Comparison of ENCODE assay signal across 24 cellular contexts in the genomic region with DNA sequence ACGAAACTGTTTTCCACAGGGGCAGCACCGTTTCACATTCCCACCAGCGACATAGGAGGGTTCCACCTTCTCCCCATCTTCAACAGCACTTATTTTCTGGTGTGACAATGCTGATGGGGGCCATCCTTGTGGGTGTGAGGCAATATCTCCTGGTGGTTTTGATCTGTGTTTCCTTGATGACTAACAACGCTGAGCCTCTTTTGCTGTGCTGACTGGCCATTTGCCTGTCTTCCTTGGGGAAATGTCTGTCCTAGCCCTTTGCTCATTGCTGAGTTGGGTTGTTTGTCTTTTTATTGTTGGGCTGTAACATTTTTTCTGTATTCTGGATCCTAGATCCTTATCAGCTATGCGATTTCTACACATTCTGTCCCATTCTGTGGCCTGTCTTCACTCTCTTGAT.
DNase-seq lines count a peak whose midpoint lies in the region; ATAC-seq and TF ChIP-seq lines count a peak whose summit lies in the region.
"Had no signal": no experiment of that assay in that cellular context is flagged by ENCODE, and none has a peak within 500 bp of the region (broad histone marks: within the 10 kb centered on the region; RNA-seq: fewer than 3 reads in every experiment).

No MANE protein-coding gene starts in this region.

- no peak overlapping the region for H3K4me3 ChIP-seq in NB4 (ENCODE audit: low read depth, low read length)
- H3K4me3 ChIP-seq: cardiac muscle cell, HAP-1, prostate gland, thyroid gland had no signal

- peak; percentile 49 for DNase-seq in AG08395 (ENCODE audit: low spot score)
- DNase-seq in GM04503 (ENCODE audit: low read depth): peak; percentile 19
- peak; percentile 82 for DNase-seq in NB4 (ENCODE audit: low read depth)
- DNase-seq in fibroblast of gingiva (ENCODE audit: low read depth): peak; percentile 1
- no peak for DNase-seq in KG1 (lab: John Stamatoyannopoulos, UW)
- no peak for DNase-seq in HuH-7.5 (ENCODE audit: low spot score)
- DNase-seq in NCI-H2029 (lab: John Stamatoyannopoulos, UW): no peak
- DNase-seq: activated effector memory CD4-positive, alpha-beta T cell treated with anti-CD3 and anti-CD28 coated beads, Interleukin-2, amount 50 U/mL, for 16 hours; CD4-positive, alpha-beta memory T cell; glutamatergic neuron; MM.1S; NCI-H1694 treated with DMSO at 0.1 percent for 48 hours; NCI-H748 treated with DMSO at 0.1 percent for 48 hours; OCI-M1; SHP77; small intestine; stimulated activated naive CD4-positive, alpha-beta T cell; T-helper 1 cell; thyroid gland had no signal

- no peak for ATAC-seq in HG02852 (IDR thresholded peaks at IDR 0.05; ENCODE audit: unreplicated experiment)
- ATAC-seq: left lobe of liver had no signal

- TF ChIP-seq CTCF in NB4 (IDR thresholded peaks at IDR 0.05; ENCODE audit: low read depth, low read length): no peak

- TF ChIP-seq POLR2A in NB4 (IDR thresholded peaks at IDR 0.05; ENCODE audit: extremely low read depth, insufficient read length): no peak

Comparison
In these comparisons a context has a peak if more than half of its experiments do, and no peak if none do; other contexts are left out.
1. DNase-seq: peak in AG08395 (single experiment), GM04503 (single experiment), NB4 (single experiment) and fibroblast of gingiva (single experiment); none in KG1 (single experiment), HuH-7.5 (single experiment) and NCI-H2029 (single experiment).